1 cellular context compared by ENCODE assay signal in the genomic region with DNA sequence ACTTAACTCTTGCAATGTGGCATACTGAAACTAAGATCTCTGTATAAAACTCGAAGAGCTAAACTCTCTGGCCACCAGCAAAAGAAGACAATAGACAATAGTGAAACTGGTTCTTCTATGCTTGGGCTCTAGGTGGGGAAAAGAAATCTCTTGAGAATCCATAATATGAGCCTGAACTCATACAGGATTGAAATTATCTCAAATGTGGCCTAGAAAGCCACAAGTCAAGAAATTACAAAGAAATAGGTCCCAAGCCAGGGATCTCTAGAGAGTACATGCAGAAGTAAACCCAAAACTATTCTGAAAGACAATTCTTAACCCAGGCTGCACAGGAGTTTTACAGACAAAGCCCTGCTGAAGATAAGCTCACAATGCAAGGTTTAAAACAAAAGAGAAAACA.
TF ChIP-seq lines count a peak whose summit lies in the region.

No MANE protein-coding gene starts in this region.

TF ChIP-seq in GM12878, 131 proteins besides CTCF, POLR2A, EP300 and RAD21 (continued from another document and continues in another):
- TF ChIP-seq ZNF687 (IDR thresholded peaks at IDR 0.05) (no peak; the same call in 1 of the 2 replicates), EGR1 (IDR thresholded peaks at IDR 0.05; ENCODE audit: borderline replicate concordance in 1 of 2, low read depth in 2 of 2, low read length in 2 of 2) (no peak), BCL3 (IDR thresholded peaks at IDR 0.05; ENCODE audit: borderline replicate concordance, insufficient read depth, low read depth, low read length, poor library complexity, severe bottlenecking) (peak; percentile 86), STAT3 (IDR thresholded peaks at IDR 0.05; ENCODE audit: low read depth, low read length) (peak; percentile 64; the same call in 1 of the 2 replicates), CBFB (IDR thresholded peaks at IDR 0.05; ENCODE audit: low read depth) (no peak), NR2F1 (conservative IDR thresholded peaks at IDR 0.05) (no peak), SP1 (IDR thresholded peaks at IDR 0.05; ENCODE audit: low read depth, low read length) (no peak), RELB (IDR thresholded peaks at IDR 0.05; ENCODE audit: low read depth) (peak; percentile 44; the same call in 1 of the 2 replicates), SPI1 (IDR thresholded peaks at IDR 0.05; ENCODE audit: borderline replicate concordance, insufficient read depth, low read depth, low read length) (no peak), NBN (IDR thresholded peaks at IDR 0.05) (0 out of 2 replicates have a peak, but pooled peaks have one; percentile 23), HCFC1 (IDR thresholded peaks at IDR 0.05; ENCODE audit: low read length) (no peak), GABPA (IDR thresholded peaks at IDR 0.05; ENCODE audit: low read depth) (no peak), ELK1 (IDR thresholded peaks at IDR 0.05; ENCODE audit: low read depth, low read length) (no peak), KLF5 (IDR thresholded peaks at IDR 0.05; ENCODE audit: partially characterized antibody) (no peak), ZNF622 (IDR thresholded peaks at IDR 0.05) (no peak), SMAD5 (IDR thresholded peaks at IDR 0.05; ENCODE audit: low read depth) (no peak), NR2C1 (IDR thresholded peaks at IDR 0.05) (no peak), SMC3 (IDR thresholded peaks at IDR 0.05; ENCODE audit: borderline replicate concordance, low read length) (no peak; the same call in 1 of the 2 replicates), YBX1 (IDR thresholded peaks at IDR 0.05) (0 out of 2 replicates have a peak, but pooled peaks have one; percentile 45), SMAD1 (IDR thresholded peaks at IDR 0.05; ENCODE audit: low read depth, partially characterized antibody) (peak; percentile 52), CBX5 (IDR thresholded peaks at IDR 0.05; ENCODE audit: low read depth) (no peak), CHD4 (IDR thresholded peaks at IDR 0.05) (no peak), POU2F2 (IDR thresholded peaks at IDR 0.05; ENCODE audit: borderline replicate concordance, low read depth, low read length) (no peak), ASH2L (IDR thresholded peaks at IDR 0.05; ENCODE audit: borderline replicate concordance, low read depth) (no peak), SIX5 (IDR thresholded peaks at IDR 0.05; ENCODE audit: low read depth, low read length, severe bottlenecking) (no peak), TCF3 (IDR thresholded peaks at IDR 0.05; ENCODE audit: borderline replicate concordance, insufficient read depth, low read depth, low read length) (no peak), CEBPB (IDR thresholded peaks at IDR 0.05; ENCODE audit: borderline replicate concordance in 1 of 2, low read depth in 2 of 2, low read length in 2 of 2) (no peak), TBL1XR1 (IDR thresholded peaks at IDR 0.05; ENCODE audit: low read depth, low read length) (no peak), ESRRA (IDR thresholded peaks at IDR 0.05; ENCODE audit: low read length) (no peak), SUPT20H (IDR thresholded peaks at IDR 0.05; ENCODE audit: borderline replicate concordance, control insufficient read depth, low read depth, low read length) (no peak), BACH1 (IDR thresholded peaks at IDR 0.05; ENCODE audit: borderline replicate concordance) (no peak), MEF2B (IDR thresholded peaks at IDR 0.05; ENCODE audit: partially characterized antibody, poor library complexity, severe bottlenecking) (peak; percentile 98), MLLT1 (IDR thresholded peaks at IDR 0.05) (0 out of 2 replicates have a peak, but pooled peaks have one; percentile 28), ZNF207 (IDR thresholded peaks at IDR 0.05; ENCODE audit: borderline replicate concordance) (no peak), RB1 (IDR thresholded peaks at IDR 0.05; ENCODE audit: borderline replicate concordance) (no peak; the same call in 1 of the 2 replicates), IKZF1 (conservative IDR thresholded peaks at IDR 0.05) (peak; percentile 51; the same call in 1 of the 2 replicates), MAX (IDR thresholded peaks at IDR 0.05; ENCODE audit: low read depth, low read length) (no peak), POLR2AphosphoS5 (IDR thresholded peaks at IDR 0.05; ENCODE audit: low read length) (no peak), CHD2 (IDR thresholded peaks at IDR 0.05; ENCODE audit: borderline replicate concordance, low read depth, low read length) (no peak), IRF4 (IDR thresholded peaks at IDR 0.05; ENCODE audit: low read depth, low read length) (peak; percentile 9; the same call in 1 of the 2 replicates), SREBF2 (IDR thresholded peaks at IDR 0.05; ENCODE audit: low read length) (no peak), HDGF (IDR thresholded peaks at IDR 0.05) (no peak), PAX8 (IDR thresholded peaks at IDR 0.05) (no peak), FOXM1 (IDR thresholded peaks at IDR 0.05; ENCODE audit: low read depth, low read length) (no peak)
- TF ChIP-seq, protein P1, sequence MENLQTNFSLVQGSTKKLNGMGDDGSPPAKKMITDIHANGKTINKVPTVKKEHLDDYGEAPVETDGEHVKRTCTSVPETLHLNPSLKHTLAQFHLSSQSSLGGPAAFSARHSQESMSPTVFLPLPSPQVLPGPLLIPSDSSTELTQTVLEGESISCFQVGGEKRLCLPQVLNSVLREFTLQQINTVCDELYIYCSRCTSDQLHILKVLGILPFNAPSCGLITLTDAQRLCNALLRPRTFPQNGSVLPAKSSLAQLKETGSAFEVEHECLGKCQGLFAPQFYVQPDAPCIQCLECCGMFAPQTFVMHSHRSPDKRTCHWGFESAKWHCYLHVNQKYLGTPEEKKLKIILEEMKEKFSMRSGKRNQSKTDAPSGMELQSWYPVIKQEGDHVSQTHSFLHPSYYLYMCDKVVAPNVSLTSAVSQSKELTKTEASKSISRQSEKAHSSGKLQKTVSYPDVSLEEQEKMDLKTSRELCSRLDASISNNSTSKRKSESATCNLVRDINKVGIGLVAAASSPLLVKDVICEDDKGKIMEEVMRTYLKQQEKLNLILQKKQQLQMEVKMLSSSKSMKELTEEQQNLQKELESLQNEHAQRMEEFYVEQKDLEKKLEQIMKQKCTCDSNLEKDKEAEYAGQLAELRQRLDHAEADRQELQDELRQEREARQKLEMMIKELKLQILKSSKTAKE (IDR thresholded peaks at IDR 0.05; ENCODE audit: low read depth, poor library complexity, severe bottlenecking) = peak; percentile 31
- TF ChIP-seq, protein P2, sequence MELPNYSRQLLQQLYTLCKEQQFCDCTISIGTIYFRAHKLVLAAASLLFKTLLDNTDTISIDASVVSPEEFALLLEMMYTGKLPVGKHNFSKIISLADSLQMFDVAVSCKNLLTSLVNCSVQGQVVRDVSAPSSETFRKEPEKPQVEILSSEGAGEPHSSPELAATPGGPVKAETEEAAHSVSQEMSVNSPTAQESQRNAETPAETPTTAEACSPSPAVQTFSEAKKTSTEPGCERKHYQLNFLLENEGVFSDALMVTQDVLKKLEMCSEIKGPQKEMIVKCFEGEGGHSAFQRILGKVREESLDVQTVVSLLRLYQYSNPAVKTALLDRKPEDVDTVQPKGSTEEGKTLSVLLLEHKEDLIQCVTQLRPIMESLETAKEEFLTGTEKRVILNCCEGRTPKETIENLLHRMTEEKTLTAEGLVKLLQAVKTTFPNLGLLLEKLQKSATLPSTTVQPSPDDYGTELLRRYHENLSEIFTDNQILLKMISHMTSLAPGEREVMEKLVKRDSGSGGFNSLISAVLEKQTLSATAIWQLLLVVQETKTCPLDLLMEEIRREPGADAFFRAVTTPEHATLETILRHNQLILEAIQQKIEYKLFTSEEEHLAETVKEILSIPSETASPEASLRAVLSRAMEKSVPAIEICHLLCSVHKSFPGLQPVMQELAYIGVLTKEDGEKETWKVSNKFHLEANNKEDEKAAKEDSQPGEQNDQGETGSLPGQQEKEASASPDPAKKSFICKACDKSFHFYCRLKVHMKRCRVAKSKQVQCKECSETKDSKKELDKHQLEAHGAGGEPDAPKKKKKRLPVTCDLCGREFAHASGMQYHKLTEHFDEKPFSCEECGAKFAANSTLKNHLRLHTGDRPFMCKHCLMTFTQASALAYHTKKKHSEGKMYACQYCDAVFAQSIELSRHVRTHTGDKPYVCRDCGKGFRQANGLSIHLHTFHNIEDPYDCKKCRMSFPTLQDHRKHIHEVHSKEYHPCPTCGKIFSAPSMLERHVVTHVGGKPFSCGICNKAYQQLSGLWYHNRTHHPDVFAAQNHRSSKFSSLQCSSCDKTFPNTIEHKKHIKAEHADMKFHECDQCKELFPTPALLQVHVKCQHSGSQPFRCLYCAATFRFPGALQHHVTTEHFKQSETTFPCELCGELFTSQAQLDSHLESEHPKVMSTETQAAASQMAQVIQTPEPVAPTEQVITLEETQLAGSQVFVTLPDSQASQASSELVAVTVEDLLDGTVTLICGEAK (IDR thresholded peaks at IDR 0.05; ENCODE audit: borderline replicate concordance) = no peak
- TF ChIP-seq, protein P3, sequence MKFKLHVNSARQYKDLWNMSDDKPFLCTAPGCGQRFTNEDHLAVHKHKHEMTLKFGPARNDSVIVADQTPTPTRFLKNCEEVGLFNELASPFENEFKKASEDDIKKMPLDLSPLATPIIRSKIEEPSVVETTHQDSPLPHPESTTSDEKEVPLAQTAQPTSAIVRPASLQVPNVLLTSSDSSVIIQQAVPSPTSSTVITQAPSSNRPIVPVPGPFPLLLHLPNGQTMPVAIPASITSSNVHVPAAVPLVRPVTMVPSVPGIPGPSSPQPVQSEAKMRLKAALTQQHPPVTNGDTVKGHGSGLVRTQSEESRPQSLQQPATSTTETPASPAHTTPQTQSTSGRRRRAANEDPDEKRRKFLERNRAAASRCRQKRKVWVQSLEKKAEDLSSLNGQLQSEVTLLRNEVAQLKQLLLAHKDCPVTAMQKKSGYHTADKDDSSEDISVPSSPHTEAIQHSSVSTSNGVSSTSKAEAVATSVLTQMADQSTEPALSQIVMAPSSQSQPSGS (IDR thresholded peaks at IDR 0.05; ENCODE audit: low read length) = peak; percentile 82; the same call in 1 of the 2 replicates
